In genomic region chr7:76839216-76839615, GRCh38 we compare ENCODE assay signal across 6 cellular contexts.
DNase-seq lines count a peak whose midpoint lies in the region; ATAC-seq, FAIRE-seq and TF ChIP-seq lines count a peak whose summit lies in the region.
"Not testable (repeated sequence)": the region's sequence is repeated elsewhere in the genome, so short reads cannot be mapped to it uniquely, and the experiment has no call there.

No MANE protein-coding gene starts in this region.

- TF ChIP-seq CTCF in hepatocyte (IDR thresholded peaks at IDR 0.05; ENCODE audit: poor library complexity); neural cell (IDR thresholded peaks at IDR 0.05; ENCODE audit: poor library complexity, severe bottlenecking); transverse colon (IDR thresholded peaks at IDR 0.05): not testable (repeated sequence)

- H3K36me3 ChIP-seq in hepatocyte (replicated peaks; ENCODE audit: insufficient read depth, low read depth); neural cell (ENCODE audit: insufficient read depth, low read length); transverse colon: not testable (repeated sequence)

- not testable (repeated sequence) for H4K20me1 ChIP-seq in hepatocyte (ENCODE audit: insufficient read depth, poor library complexity, severe bottlenecking); neural cell (ENCODE audit: insufficient read depth)

- H3K27ac ChIP-seq in hepatocyte (peak overlapping the region; percentile 82), neural cell (ENCODE audit: low read length) (peak overlapping the region; percentile 28), transverse colon (peak overlapping the region; percentile 45 to 62 (median 58))

- TF ChIP-seq RAD21 in neural cell (conservative IDR thresholded peaks at IDR 0.05): not testable (repeated sequence)

- in situ Hi-C loops in transverse colon (cut with MboI; ENCODE audit: low pct_ligation_motif_present in 1 of 4, low pct_unique_long_range_greater_than_20kb in 1 of 4, low sequenced_read_pairs in 3 of 4): not testable (repeated sequence)

- H3K79me2 ChIP-seq in hepatocyte; neural cell (replicated peaks; ENCODE audit: insufficient read depth, low read length): not testable (repeated sequence)

- WGBS in hepatocyte (ENCODE audit: low lambda C conversion rate, missing lambda C conversion rate): 88% methylated on average over 1 of the region's 1 CpG
- 39 to 65% methylated on average over 1 of the region's 1 CpG for WGBS in transverse colon (ENCODE audit: low coverage in 1 of 2), 2 donors

- not testable (repeated sequence) for H3K4me1 ChIP-seq in hepatocyte (ENCODE audit: insufficient read depth)
- H3K4me1 ChIP-seq in transverse colon: peaks cover 0 to 14% (median 1%) of the 10 kb centered on the region in 4 donors

- not testable (repeated sequence) for H3K4me2 ChIP-seq in hepatocyte; neural cell (ENCODE audit: low read length)

- H3K27me3 ChIP-seq in hepatocyte; neural cell (ENCODE audit: insufficient read depth, low read depth, low read length); transverse colon: not testable (repeated sequence)

- DNase-seq in GM12891 (ENCODE audit: insufficient read length, low spot score); hepatocyte (ENCODE audit: low spot score); left colon; transverse colon: not testable (repeated sequence)

- not testable (repeated sequence) for H3F3A ChIP-seq in neural cell (ENCODE audit: insufficient read depth, low read length, poor library complexity, severe bottlenecking)

- H3K4me3 ChIP-seq in hepatocyte; neural cell (ENCODE audit: low read length); transverse colon: not testable (repeated sequence)

- not testable (repeated sequence) for TF ChIP-seq EP300 in neural cell (conservative IDR thresholded peaks at IDR 0.05; ENCODE audit: poor library complexity, severe bottlenecking); transverse colon (IDR thresholded peaks at IDR 0.05; ENCODE audit: low read depth)

- not testable (repeated sequence) for TF ChIP-seq POLR2A in GM12891 (IDR thresholded peaks at IDR 0.05; ENCODE audit: low read depth, low read length); transverse colon (IDR thresholded peaks at IDR 0.05)

- H3K9me2 ChIP-seq in hepatocyte (replicated peaks; ENCODE audit: insufficient read depth); neural cell (ENCODE audit: insufficient read depth, low read length): not testable (repeated sequence)

- not testable (repeated sequence) for H3K9me3 ChIP-seq in hepatocyte (ENCODE audit: low read depth); neural cell (ENCODE audit: low read length); transverse colon

- FAIRE-seq in GM12891 (lab: Jason Lieb, UNC): peak; percentile 55
- FAIRE-seq in colon (lab: Jason Lieb, UNC): peak; percentile 97

- H3K9ac ChIP-seq in neural cell (ENCODE audit: low read length): not testable (repeated sequence)

- peak; percentile 96 for ATAC-seq in left colon

- intact Hi-C loops in left colon (cut with DNase I, micrococcal nuclease); transverse colon (cut with DNase I; ENCODE audit: low total_unique reads): not testable (repeated sequence)

- not testable (repeated sequence) for H2AFZ ChIP-seq in hepatocyte; neural cell (ENCODE audit: low read depth, low read length)

TF ChIP-seq in neural cell, 6 proteins besides CTCF, POLR2A, EP300 and RAD21:
- peak; percentile 48 for TF ChIP-seq POLR2AphosphoS5 (IDR thresholded peaks at IDR 0.05)

Comparison
In these comparisons a context has a peak if more than half of its experiments do, and no peak if none do; other contexts are left out.
1. H3K27ac ChIP-seq: peak in every context shown above with its lines; median percentile 82 in hepatocyte; 58 in transverse colon; 28 in neural cell.